28 cellular contexts compared by ENCODE assay signal in the genomic region with DNA sequence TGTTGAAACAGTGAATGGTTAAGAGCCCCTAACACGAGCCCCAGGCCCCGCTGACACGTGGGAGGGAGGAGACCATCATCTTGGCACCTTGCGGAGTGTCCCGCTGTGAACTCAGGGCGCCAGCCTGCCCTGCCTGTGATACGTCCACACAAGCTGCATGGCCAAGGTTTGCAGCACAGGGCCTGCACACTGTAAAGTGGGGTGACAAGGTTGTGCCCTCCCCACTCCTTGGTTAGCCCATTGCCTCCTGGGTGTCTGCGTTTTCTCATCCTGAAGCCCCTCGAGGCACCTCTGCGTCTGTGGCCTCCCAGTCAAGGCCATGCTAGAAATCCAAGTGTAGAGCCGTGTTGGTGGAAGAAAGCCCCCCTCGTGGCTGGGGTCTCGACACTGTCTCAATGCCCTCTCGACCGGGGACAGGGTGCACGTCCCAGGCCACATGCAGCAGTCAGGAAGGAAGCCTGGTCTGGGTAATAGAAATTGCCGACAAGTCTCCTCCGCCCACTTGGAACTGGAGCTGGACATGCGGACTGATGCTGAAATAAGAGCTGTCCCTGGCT.
DNase-seq lines count a peak whose midpoint lies in the region; ATAC-seq and TF ChIP-seq lines count a peak whose summit lies in the region.
"Had no signal": no experiment of that assay in that cellular context is flagged by ENCODE, and none has a peak within 500 bp of the region (broad histone marks: within the 10 kb centered on the region; RNA-seq: fewer than 3 reads in every experiment).

No MANE protein-coding gene starts in this region.

- TF ChIP-seq CTCF in breast epithelium (IDR thresholded peaks at IDR 0.05) (no peak), MCF 10A (IDR thresholded peaks at IDR 0.05; ENCODE audit: unreplicated experiment) (no peak), WTC11 (IDR thresholded peaks at IDR 0.05) (no peak), type B pancreatic cell (conservative IDR thresholded peaks at IDR 0.05) (no peak)

- H3K4me3 ChIP-seq in breast epithelium = no peak overlapping the region
- H3K4me3 ChIP-seq: cardiac muscle cell, SK-N-MC, skin epidermis, vagina had no signal

- H3K4me3 Mint-ChIP-seq in MCF 10A (ENCODE audit: unreplicated experiment) (no peak overlapping the region), WTC11 (no peak overlapping the region), type B pancreatic cell (no peak overlapping the region)
- H3K4me3 Mint-ChIP-seq: activated naive CD4-positive, alpha-beta T cell treated with anti-CD3 and anti-CD28 coated beads for 36 hours; dendritic cell treated with granulocyte-macrophage colony-stimulating factor and Interleukin-4, amounts not matched to agents 40 ng/mL and 50 ng/mL, for 4 days; neural crest cell; T-helper 17 cell had no signal

- TF ChIP-seq POLR2A in breast epithelium (IDR thresholded peaks at IDR 0.05) = no peak

- H3K36me3 ChIP-seq in breast epithelium = no peaks in the 10 kb centered on the region
- H3K36me3 ChIP-seq: cardiac muscle cell, vagina had no signal

- H3K4me1 ChIP-seq in breast epithelium = no peaks in the 10 kb centered on the region
- H3K4me1 ChIP-seq: vagina had no signal

- peaks cover 9 to 36% of the 10 kb centered on the region in 2 donors for H3K9me3 ChIP-seq in breast epithelium
- H3K9me3 ChIP-seq: vagina had no signal

- intact Hi-C loops in breast epithelium (cut with DNase I; ENCODE audit: low total_unique reads) (no loop called here), MCF 10A (cut with micrococcal nuclease) (no loop called here)

- H3K9me3 Mint-ChIP-seq in MCF 10A (ENCODE audit: unreplicated experiment) (peaks cover 22% of the 10 kb centered on the region), WTC11 (peaks cover 46% of the 10 kb centered on the region), type B pancreatic cell (peaks cover 7% of the 10 kb centered on the region)

- ATAC-seq in WTC11 (no peak), GM18861 (IDR thresholded peaks at IDR 0.05; ENCODE audit: unreplicated experiment) (no peak), SK-N-SH treated with all-trans-retinoic acid at 6 μM for 48 hours (no peak)
- ATAC-seq: T-helper 17 cell had no signal

- POLR2A ChIA-PET in MCF 10A (lab: Yijun Ruan, JAX) = no interaction called here
- POLR2A ChIA-PET in WTC11 (lab: Charles Lee) = no interaction called here

- DNase-seq in breast epithelium (ENCODE audit: low spot score in 2 of 2) (peak; percentile 11 to 22), MCF 10A (ENCODE audit: unreplicated experiment) (no peak), WTC11 (ENCODE audit: low spot score) (peak; percentile 7), mesenteric fat pad (ENCODE audit: low spot score) (peak; percentile 72), type B pancreatic cell (ENCODE audit: extremely low spot score, unreplicated experiment) (peak; percentile 45), NCI-H345 (lab: John Stamatoyannopoulos, UW) (no peak)
- DNase-seq: activated CD4-positive, alpha-beta T cell treated with anti-CD3 and anti-CD28 coated beads for 48 hours; activated naive CD4-positive, alpha-beta T cell treated with anti-CD3 and anti-CD28 coated beads for 36 hours; anterior cingulate cortex; C1 segment of cervical spinal cord; DMS79 treated with DMSO at 0.1 percent for 48 hours; islet precursor cell; KG1; mammary epithelial cell; NCI-H1694 treated with DMSO at 0.1 percent for 48 hours; NCI-H2171; NCI-H526; stimulated activated CD4-positive, alpha-beta T cell treated with anti-CD3 and anti-CD28 coated beads, Interleukin-1b, Interleukin-23, amount 100 ng/mL, for 48 hours; substantia nigra; T-helper 17 cell had no signal

- H3K27me3 Mint-ChIP-seq in MCF 10A (ENCODE audit: insufficient read depth, unreplicated experiment) = peaks cover 18% of the 10 kb centered on the region
- H3K27me3 Mint-ChIP-seq in WTC11 (ENCODE audit: low read depth) = peaks cover 16% of the 10 kb centered on the region
- peaks cover 4% of the 10 kb centered on the region for H3K27me3 Mint-ChIP-seq in type B pancreatic cell

- H3K27me3 ChIP-seq in breast epithelium = peaks cover 0 to 11% of the 10 kb centered on the region in 2 donors
- H3K27me3 ChIP-seq: cardiac muscle cell, vagina had no signal

- H3K27ac Mint-ChIP-seq in MCF 10A (ENCODE audit: low read depth, unreplicated experiment) (no peak overlapping the region), WTC11 (no peak overlapping the region), type B pancreatic cell (no peak overlapping the region)
- H3K27ac Mint-ChIP-seq: activated naive CD4-positive, alpha-beta T cell treated with anti-CD3 and anti-CD28 coated beads for 36 hours; dendritic cell treated with granulocyte-macrophage colony-stimulating factor and Interleukin-4, amounts not matched to agents 40 ng/mL and 50 ng/mL, for 4 days; T-helper 17 cell had no signal

- no TSS peak for BruUV-seq in MCF 10A (replicated peaks; lab: Mats Ljungman, UMichigan)

- no peaks in the 10 kb centered on the region for H3K36me3 Mint-ChIP-seq in MCF 10A (ENCODE audit: insufficient read depth, unreplicated experiment)
- H3K36me3 Mint-ChIP-seq in WTC11 = peaks cover 6% of the 10 kb centered on the region; the same call in 1 of the 2 replicates
- H3K36me3 Mint-ChIP-seq in type B pancreatic cell = no peaks in the 10 kb centered on the region

- CTCF ChIA-PET in MCF 10A (lab: Yijun Ruan, JAX) = no interaction called here
- CTCF ChIA-PET in WTC11 (lab: Charles Lee) = no interaction called here

- H3K4me1 Mint-ChIP-seq in MCF 10A (ENCODE audit: insufficient read depth, unreplicated experiment) = no peaks in the 10 kb centered on the region
- no peaks in the 10 kb centered on the region for H3K4me1 Mint-ChIP-seq in WTC11
- H3K4me1 Mint-ChIP-seq in type B pancreatic cell (ENCODE audit: unreplicated experiment) = peaks cover 7% of the 10 kb centered on the region

- H3K27ac ChIP-seq in breast epithelium = no peak overlapping the region
- H3K27ac ChIP-seq: cardiac muscle cell, SK-N-MC, skin epidermis, vagina had no signal

TF ChIP-seq in WTC11, 78 proteins besides CTCF, POLR2A, EP300 and RAD21 (continues in another document):
- no peak for TF ChIP-seq ELF4 (CRISPR knock-in tag; IDR thresholded peaks at IDR 0.05; ENCODE audit: low read depth)
- TF ChIP-seq, protein P1, sequence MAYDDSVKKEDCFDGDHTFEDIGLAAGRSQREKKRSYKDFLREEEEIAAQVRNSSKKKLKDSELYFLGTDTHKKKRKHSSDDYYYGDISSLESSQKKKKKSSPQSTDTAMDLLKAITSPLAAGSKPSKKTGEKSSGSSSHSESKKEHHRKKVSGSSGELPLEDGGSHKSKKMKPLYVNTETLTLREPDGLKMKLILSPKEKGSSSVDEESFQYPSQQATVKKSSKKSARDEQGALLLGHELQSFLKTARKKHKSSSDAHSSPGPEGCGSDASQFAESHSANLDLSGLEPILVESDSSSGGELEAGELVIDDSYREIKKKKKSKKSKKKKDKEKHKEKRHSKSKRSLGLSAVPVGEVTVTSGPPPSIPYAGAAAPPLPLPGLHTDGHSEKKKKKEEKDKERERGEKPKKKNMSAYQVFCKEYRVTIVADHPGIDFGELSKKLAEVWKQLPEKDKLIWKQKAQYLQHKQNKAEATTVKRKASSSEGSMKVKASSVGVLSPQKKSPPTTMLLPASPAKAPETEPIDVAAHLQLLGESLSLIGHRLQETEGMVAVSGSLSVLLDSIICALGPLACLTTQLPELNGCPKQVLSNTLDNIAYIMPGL (CRISPR knock-in tag; IDR thresholded peaks at IDR 0.05) = no peak
- TF ChIP-seq, protein P2, sequence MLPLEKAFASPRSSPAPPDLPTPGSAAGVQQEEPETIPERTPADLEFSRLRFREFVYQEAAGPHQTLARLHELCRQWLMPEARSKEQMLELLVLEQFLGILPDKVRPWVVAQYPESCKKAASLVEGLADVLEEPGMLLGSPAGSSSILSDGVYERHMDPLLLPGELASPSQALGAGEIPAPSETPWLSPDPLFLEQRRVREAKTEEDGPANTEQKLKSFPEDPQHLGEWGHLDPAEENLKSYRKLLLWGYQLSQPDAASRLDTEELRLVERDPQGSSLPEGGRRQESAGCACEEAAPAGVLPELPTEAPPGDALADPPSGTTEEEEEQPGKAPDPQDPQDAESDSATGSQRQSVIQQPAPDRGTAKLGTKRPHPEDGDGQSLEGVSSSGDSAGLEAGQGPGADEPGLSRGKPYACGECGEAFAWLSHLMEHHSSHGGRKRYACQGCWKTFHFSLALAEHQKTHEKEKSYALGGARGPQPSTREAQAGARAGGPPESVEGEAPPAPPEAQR (CRISPR knock-in tag; IDR thresholded peaks at IDR 0.05) = no peak

TF ChIP-seq in SK-N-SH treated with all-trans-retinoic acid at 6 μM for 48 hours, 23 proteins besides CTCF, POLR2A, EP300 and RAD21 (continues in another document):
- TF ChIP-seq ARNTL (CRISPR knock-in tag; IDR thresholded peaks at IDR 0.05; ENCODE audit: borderline replicate concordance, low read depth) (no peak), BACH2 (CRISPR knock-in tag; IDR thresholded peaks at IDR 0.05; ENCODE audit: borderline replicate concordance) (no peak), ZNF70 (CRISPR knock-in tag; IDR thresholded peaks at IDR 0.05) (no peak), TSHZ2 (CRISPR knock-in tag; IDR thresholded peaks at IDR 0.05) (no peak)

Comparison
In these comparisons a context has a peak if more than half of its experiments do, and no peak if none do; other contexts are left out.
1. DNase-seq: peak in breast epithelium (2 of 2), WTC11 (single experiment), mesenteric fat pad (single experiment) and type B pancreatic cell (single experiment); none in MCF 10A (single experiment) and NCI-H345 (single experiment).